Comparison of ENCODE assay signal across 8 cellular contexts in the genomic region with DNA sequence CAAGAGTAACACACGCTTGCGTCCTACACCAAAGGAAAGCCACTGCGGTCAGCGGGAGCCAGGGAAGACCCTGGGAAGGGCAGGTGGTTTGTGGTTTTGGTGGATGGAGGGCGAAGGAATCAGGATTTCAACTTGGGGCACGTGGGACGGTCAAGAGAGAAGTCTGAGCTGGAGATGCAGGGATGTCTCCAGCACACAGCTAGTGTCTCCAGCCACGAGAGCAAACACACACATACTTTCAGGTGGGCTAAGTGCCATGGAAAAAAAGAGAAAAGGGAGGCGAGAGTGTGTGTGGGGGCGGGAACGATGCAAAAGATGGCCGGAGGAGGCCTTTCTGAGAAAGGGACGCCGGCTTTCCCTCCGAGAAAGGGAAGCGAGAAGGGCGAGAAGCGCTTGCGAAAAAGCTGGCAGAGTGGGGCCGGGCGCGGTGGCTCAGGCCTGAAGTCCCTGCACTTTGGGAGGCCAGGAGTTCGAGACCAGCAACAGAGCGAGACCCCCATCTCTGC. TPM values are rescaled to one million over a fixed set of nuclear protein-coding genes. Genes with fewer than 3 reads are reported as not detected.
A peak's percentile ranks its signal among the peaks of the same experiment; 100 is the strongest.
DNase-seq lines count a peak whose midpoint lies in the region; TF ChIP-seq lines count a peak whose summit lies in the region.

No MANE protein-coding gene starts in this region.

- H3K9ac ChIP-seq in HUES48 (ENCODE audit: low read depth, low read length), result peak overlapping the region; percentile 3

- POLR2A ChIA-PET in activated CD4-positive, alpha-beta memory T cell treated with anti-CD3 and anti-CD28 coated beads, Interleukin-2, amount 10 ng/mL, durations not matched to agents 7 days and 5 days (lab: Charles Lee), result interaction anchor here (0.8 to 3.6 kb wide), 18 partner anchors 18 to 662 kb away, joined by 3 to 21 read pairs (median 4); partner anchors contain the start of genes CLIC4, NIPAL3, RCAN3 and SRSF10

- peaks cover 8% of the 10 kb centered on the region; the same call in 1 of the 2 replicates for H3K4me1 ChIP-seq in HUES48 (ENCODE audit: control insufficient read depth, insufficient read depth, low read length)
- H3K4me1 ChIP-seq in testis, result peaks cover 20% of the 10 kb centered on the region

- H3K36me3 Mint-ChIP-seq in activated CD4-positive, alpha-beta memory T cell treated with anti-CD3 and anti-CD28 coated beads, Interleukin-2, amount 10 ng/mL, durations not matched to agents 7 days and 5 days (ENCODE audit: low read depth), result peaks cover 26% of the 10 kb centered on the region
- peaks cover 6% of the 10 kb centered on the region for H3K36me3 Mint-ChIP-seq in endothelial cell (ENCODE audit: low read depth, unreplicated experiment)

- no peaks in the 10 kb centered on the region for H3K9me3 Mint-ChIP-seq in activated CD4-positive, alpha-beta memory T cell treated with anti-CD3 and anti-CD28 coated beads, Interleukin-2, amount 10 ng/mL, durations not matched to agents 7 days and 5 days
- no peaks in the 10 kb centered on the region for H3K9me3 Mint-ChIP-seq in endothelial cell (ENCODE audit: unreplicated experiment)

- H3K27ac ChIP-seq in HUES48 (ENCODE audit: low read depth, low read length) (peak overlapping the region; percentile 100), testis (peak overlapping the region; percentile 95 to 97)

- H3K4me3 ChIP-seq in HUES48 (ENCODE audit: low read depth, low read length) (peak overlapping the region; percentile 99), testis (peak overlapping the region; percentile 97 to 99)

- H3K27me3 Mint-ChIP-seq in activated CD4-positive, alpha-beta memory T cell treated with anti-CD3 and anti-CD28 coated beads, Interleukin-2, amount 10 ng/mL, durations not matched to agents 7 days and 5 days, result peaks cover 4% of the 10 kb centered on the region
- H3K27me3 Mint-ChIP-seq in endothelial cell (ENCODE audit: unreplicated experiment), result peaks cover 17% of the 10 kb centered on the region

- H3K36me3 ChIP-seq in HUES48 (ENCODE audit: control insufficient read depth, insufficient read depth, low read length), result peaks cover 20% of the 10 kb centered on the region
- no peaks in the 10 kb centered on the region for H3K36me3 ChIP-seq in testis (ENCODE audit: low read depth, missing control alignments)

- peaks cover 40% of the 10 kb centered on the region for H3K4me1 Mint-ChIP-seq in activated CD4-positive, alpha-beta memory T cell treated with anti-CD3 and anti-CD28 coated beads, Interleukin-2, amount 10 ng/mL, durations not matched to agents 7 days and 5 days
- H3K4me1 Mint-ChIP-seq in endothelial cell (ENCODE audit: unreplicated experiment), result peaks cover 13% of the 10 kb centered on the region

- no peak for TF ChIP-seq CTCF in endothelial cell (IDR thresholded peaks at IDR 0.05; ENCODE audit: unreplicated experiment)
- no peak for TF ChIP-seq CTCF in testis (IDR thresholded peaks at IDR 0.05)

- H3K4me3 Mint-ChIP-seq in activated CD4-positive, alpha-beta memory T cell treated with anti-CD3 and anti-CD28 coated beads, Interleukin-2, amount 10 ng/mL, durations not matched to agents 7 days and 5 days, result peak overlapping the region; percentile 88
- peak overlapping the region; percentile 93 for H3K4me3 Mint-ChIP-seq in endothelial cell (ENCODE audit: unreplicated experiment)

- no peaks in the 10 kb centered on the region for H3K27me3 ChIP-seq in HUES48 (ENCODE audit: control insufficient read depth, insufficient read depth, low read length)
- H3K27me3 ChIP-seq in testis, result no peaks in the 10 kb centered on the region

- CTCF ChIA-PET in activated CD4-positive, alpha-beta memory T cell treated with anti-CD3 and anti-CD28 coated beads, Interleukin-2, amount 10 ng/mL, durations not matched to agents 7 days and 5 days (lab: Charles Lee), result interaction anchor here (0.9 to 2.9 kb wide), 9 partner anchors 46 to 591 kb away, joined by 3 to 17 read pairs (median 4); partner anchors contain the start of genes NIPAL3 and SYF2

- no peak for TF ChIP-seq POLR2A in testis (IDR thresholded peaks at IDR 0.05)

- H3K27ac Mint-ChIP-seq in activated CD4-positive, alpha-beta memory T cell treated with anti-CD3 and anti-CD28 coated beads, Interleukin-2, amount 10 ng/mL, durations not matched to agents 7 days and 5 days, result peak overlapping the region; percentile 96
- peak overlapping the region; percentile 94 for H3K27ac Mint-ChIP-seq in endothelial cell (ENCODE audit: unreplicated experiment)

- WGBS in testis, 2 donors, result 6 to 12% methylated on average over 24 of the region's 24 CpGs

- intact Hi-C loops in testis (cut with DNase I; ENCODE audit: low total_unique reads), result no loop called here

- H3K9me3 ChIP-seq in HUES48 (ENCODE audit: control insufficient read depth, insufficient read depth, low read length) (no peaks in the 10 kb centered on the region), testis (no peaks in the 10 kb centered on the region)

- DNase-seq in AG08395 (ENCODE audit: low spot score), result peak; percentile 50
- DNase-seq in activated CD4-positive, alpha-beta memory T cell treated with anti-CD3 and anti-CD28 coated beads, Interleukin-2, amount 10 ng/mL, durations not matched to agents 7 days and 5 days, result peak; percentile 42
- peak; percentile 9 for DNase-seq in endothelial cell (ENCODE audit: low spot score)
- peak; percentile 37 for DNase-seq in myocyte (ENCODE audit: low read depth)
- DNase-seq in testis, result peak; percentile 47
- no peak for DNase-seq in T1000 (lab: John Stamatoyannopoulos, UW)
- DNase-seq in middle frontal gyrus (ENCODE audit: extremely low spot score, low spot score), result no peak

RNA-seq across cellular contexts. Expression of gene SRRM1, which starts 1.4 kb away (rescaled TPM):
- 100 to 1,000 TPM; 172 to 183 TPM for total RNA-seq in activated CD4-positive, alpha-beta memory T cell treated with anti-CD3 and anti-CD28 coated beads, Interleukin-2, amount 10 ng/mL, durations not matched to agents 7 days and 5 days
- total RNA-seq in endothelial cell (ENCODE audit: unreplicated experiment), result 126 TPM
- 58.6 and 63.5 TPM in 2 replicates for total RNA-seq in myocyte
- 55.5 TPM for polyA plus RNA-seq in myocyte (2012)
- 100 to 1,000 TPM; 193 to 235 TPM for total RNA-seq in testis
- polyA plus RNA-seq in testis (ENCODE audit: insufficient read depth, low read depth, low replicate concordance), result 91.0 TPM

Comparison
In these comparisons a context has a peak if more than half of its experiments do, and no peak if none do; other contexts are left out.
1. DNase-seq: peak in AG08395 (single experiment), activated CD4-positive, alpha-beta memory T cell treated with anti-CD3 and anti-CD28 coated beads, Interleukin-2, amount 10 ng/mL, durations not matched to agents 7 days and 5 days (single experiment), endothelial cell (single experiment), myocyte (single experiment) and testis (single experiment); none in T1000 (single experiment) and middle frontal gyrus (single experiment).